ENCODE assay signal across 28 cellular contexts in the genomic region with DNA sequence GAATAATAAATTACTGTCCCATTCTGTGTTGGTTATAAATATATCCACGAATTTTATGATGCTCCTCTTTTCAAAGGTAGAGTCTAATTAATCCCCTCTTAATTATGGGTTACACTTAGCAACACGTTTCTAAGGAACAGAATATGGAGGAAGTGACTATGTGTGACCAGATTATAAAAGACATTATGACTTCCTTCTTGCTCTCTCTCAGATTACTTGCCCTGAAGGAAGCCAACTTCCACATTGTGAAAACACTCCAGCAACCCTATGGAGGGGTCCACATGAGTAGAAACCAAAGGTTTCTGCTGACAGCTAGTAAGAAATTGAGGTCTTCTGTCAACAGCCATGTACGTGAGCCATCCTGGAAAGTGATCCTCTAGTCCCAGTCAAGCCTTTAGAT. TPM values are rescaled to one million over a fixed set of nuclear protein-coding genes. Genes with fewer than 3 reads are reported as not detected.
DNase-seq lines count a peak whose midpoint lies in the region; ATAC-seq and TF ChIP-seq lines count a peak whose summit lies in the region.
"Had no signal": no experiment of that assay in that cellular context is flagged by ENCODE, and none has a peak within 500 bp of the region (broad histone marks: within the 10 kb centered on the region; RNA-seq: fewer than 3 reads in every experiment).

No MANE protein-coding gene starts in this region.

- H3K27ac ChIP-seq in foreskin keratinocyte = no peak overlapping the region
- H3K27ac ChIP-seq: hepatocyte, KMS-11, neural progenitor cell, parathyroid adenoma, right atrium auricular region had no signal

- TF ChIP-seq CTCF in Loucy (conservative IDR thresholded peaks at IDR 0.05; ENCODE audit: low read length) = no peak
- TF ChIP-seq CTCF in foreskin keratinocyte (conservative IDR thresholded peaks at IDR 0.05) = no peak

- H3K4me1 ChIP-seq in Loucy (ENCODE audit: insufficient read depth, low read length, poor library complexity, severe bottlenecking) = peaks cover 10% of the 10 kb centered on the region
- H3K4me1 ChIP-seq in foreskin keratinocyte = peaks cover 6% of the 10 kb centered on the region
- H3K4me1 ChIP-seq: neural progenitor cell, parathyroid adenoma, right atrium auricular region had no signal

- no peak overlapping the region for H3K9ac ChIP-seq in Loucy (ENCODE audit: low read depth, low read length, poor library complexity, severe bottlenecking)
- H3K9ac ChIP-seq: KMS-11, neural progenitor cell, parathyroid adenoma had no signal

- H3K36me3 ChIP-seq in Loucy (ENCODE audit: insufficient read depth, low read length) = no peaks in the 10 kb centered on the region
- H3K36me3 ChIP-seq: neural progenitor cell, right atrium auricular region had no signal

- no peak overlapping the region for H2AFZ ChIP-seq in Loucy (ENCODE audit: low read length)
- H2AFZ ChIP-seq: hepatocyte, neural progenitor cell, parathyroid adenoma had no signal

- ATAC-seq in left lobe of liver (peak; percentile 37), GM21717 (IDR thresholded peaks at IDR 0.05; ENCODE audit: unreplicated experiment) (no peak), foreskin keratinocyte (no peak)
- ATAC-seq: CD8-positive, alpha-beta T cell; left colon; stimulated activated naive CD8-positive, alpha-beta T cell treated with anti-CD3 and anti-CD28 coated beads, Interleukin-15, Interleukin-2, amounts not matched to agents 100 U/mL and 50 U/mL, for 24 hours had no signal

- H3K9me2 ChIP-seq in Loucy (replicated peaks; ENCODE audit: low read depth, low read length) = no peaks in the 10 kb centered on the region

- H3K9me3 ChIP-seq in Loucy (ENCODE audit: insufficient read depth, low read depth, low read length) = no peaks in the 10 kb centered on the region
- H3K9me3 ChIP-seq: right atrium auricular region had no signal

- no peaks in the 10 kb centered on the region for H3F3A ChIP-seq in Loucy (ENCODE audit: low read depth)

- peak; percentile 38 for DNase-seq in CD1c-positive myeloid dendritic cell (ENCODE audit: extremely low spot score)
- peak; percentile 42 for DNase-seq in SKM-1 (lab: John Stamatoyannopoulos, UW; ENCODE audit: unreplicated experiment)
- no peak for DNase-seq in left lobe of liver (ENCODE audit: low spot score)
- no peak for DNase-seq in effector CD4-positive, alpha-beta T cell
- DNase-seq in foreskin keratinocyte = no peak
- DNase-seq: activated CD4-positive, alpha-beta T cell treated with anti-CD3 and anti-CD28 coated beads, Interleukin-2, amount 50 U/mL, for 1 hour; activated CD4-positive, CD25-positive, alpha-beta regulatory T cell; activated gamma-delta T cell; activated naive CD8-positive, alpha-beta T cell treated with anti-CD3 and anti-CD28 coated beads, Interleukin-2, amount 10 ng/mL, durations not matched to agents 7 days and 5 days; activated T-cell treated with anti-CD3 and anti-CD28 coated beads, Interleukin-2, amount 50 U/mL, for 24 hours; aorta; CD8-positive, alpha-beta T cell; left colon; NCI-H1436 treated with DMSO at 0.1 percent for 48 hours; NCI-H2107; NCI-H345; NCI-H774; stimulated activated naive CD8-positive, alpha-beta T cell treated with anti-CD3 and anti-CD28 coated beads, Interleukin-15, Interleukin-2, amounts not matched to agents 100 U/mL and 50 U/mL, for 24 hours; SW 1271; T-helper 9 cell had no signal

- H3K4me2 ChIP-seq in Loucy (ENCODE audit: low read depth, low read length, poor library complexity, severe bottlenecking) = peak overlapping the region; percentile 25
- H3K4me2 ChIP-seq: hepatocyte, KMS-11, neural progenitor cell, smooth muscle cell had no signal

- no peak overlapping the region for H3K4me3 ChIP-seq in Loucy (ENCODE audit: low read length, poor library complexity, severe bottlenecking)
- H3K4me3 ChIP-seq: hepatocyte, neural progenitor cell, right atrium auricular region, smooth muscle cell had no signal

- H4K20me1 ChIP-seq in Loucy (ENCODE audit: insufficient read depth, low read length, poor library complexity, severe bottlenecking) = no peaks in the 10 kb centered on the region

- no peaks in the 10 kb centered on the region for H3K79me2 ChIP-seq in Loucy (ENCODE audit: insufficient read depth, low read length)

- H3K27me3 ChIP-seq in Loucy (ENCODE audit: insufficient read depth, low read length, poor library complexity, severe bottlenecking) = no peaks in the 10 kb centered on the region
- H3K27me3 ChIP-seq in foreskin keratinocyte = no peaks in the 10 kb centered on the region
- H3K27me3 ChIP-seq: hepatocyte, neural progenitor cell had no signal

RNA-seq across cellular contexts. Expression of gene WDFY3, which starts 59.3 kb away (rescaled TPM):
- total RNA-seq in left lobe of liver (27.0 TPM), foreskin keratinocyte (37.7 and 46.2 TPM in 2 replicates)
- polyA plus RNA-seq in foreskin keratinocyte = 3.7 and 4.1 TPM in 2 replicates
- total RNA-seq: CD8-positive, alpha-beta T cell had no signal

Comparison
In these comparisons a context has a peak if more than half of its experiments do, and no peak if none do; other contexts are left out.
1. DNase-seq: peak in CD1c-positive myeloid dendritic cell (single experiment) and SKM-1 (single experiment); none in left lobe of liver (single experiment), effector CD4-positive, alpha-beta T cell (single experiment) and foreskin keratinocyte (0 of 2).